In genomic region chr3:183410759-183411158, GRCh38 we compare ENCODE assay signal across 19 cellular contexts. TPM values are rescaled to one million over a fixed set of nuclear protein-coding genes. Genes with fewer than 3 reads are reported as not detected.
DNase-seq lines count a peak whose midpoint lies in the region; TF ChIP-seq lines count a peak whose summit lies in the region.
"Had no signal": no experiment of that assay in that cellular context is flagged by ENCODE, and none has a peak within 500 bp of the region (broad histone marks: within the 10 kb centered on the region; RNA-seq: fewer than 3 reads in every experiment).

No MANE protein-coding gene starts in this region.

- peaks cover 16% of the 10 kb centered on the region for H3K9me3 ChIP-seq in endodermal cell (ENCODE audit: control insufficient read depth, low read length)
- no peaks in the 10 kb centered on the region for H3K9me3 ChIP-seq in BE2C
- H3K9me3 ChIP-seq: BLaER1 treated with 17β-estradiol and CSF1 and Interleukin-3, amounts not matched to agents 10 nM and 100 nM; Caco-2 had no signal

- peak; percentile 21 to 32 for DNase-seq in NCI-H524 (lab: John Stamatoyannopoulos, UW)
- DNase-seq in NCI-H524 treated with DMSO at 0.1 percent for 48 hours (lab: John Stamatoyannopoulos, UW): no peak
- no peak for DNase-seq in endodermal cell
- DNase-seq in CD14-positive monocyte (ENCODE audit: low spot score): no peak
- DNase-seq in stimulated activated naive CD4-positive, alpha-beta T cell (lab: John Stamatoyannopoulos, UW): no peak
- DNase-seq in BE2C: no peak
- DNase-seq: Caco-2; CD4-positive, CD25-positive, alpha-beta regulatory T cell; CD8-positive, alpha-beta T cell; DMS153; DND-41; GM23248; H7; HCEC 1CT had no signal

- H3K36me3 Mint-ChIP-seq in endodermal cell (ENCODE audit: low read depth) (peaks cover 22% of the 10 kb centered on the region), CD14-positive monocyte (no peaks in the 10 kb centered on the region)
- H3K36me3 Mint-ChIP-seq: CD4-positive, CD25-positive, alpha-beta regulatory T cell; CD8-positive, alpha-beta T cell had no signal

- intact Hi-C loops in CD14-positive monocyte (cut with micrococcal nuclease): no loop called here

- H3K4me3 Mint-ChIP-seq in endodermal cell (no peak overlapping the region), CD14-positive monocyte (no peak overlapping the region)
- H3K4me3 Mint-ChIP-seq: B cell; CD8-positive, alpha-beta T cell had no signal

- TF ChIP-seq CTCF in VCaP (conservative IDR thresholded peaks at IDR 0.05) (no peak), endodermal cell (conservative IDR thresholded peaks at IDR 0.05) (no peak), CD14-positive monocyte (IDR thresholded peaks at IDR 0.05) (no peak), BE2C (IDR thresholded peaks at IDR 0.05; ENCODE audit: low read depth, low read length) (no peak)

- no peak overlapping the region for H3K9ac ChIP-seq in endodermal cell (ENCODE audit: extremely low read depth, low read length, poor library complexity, severe bottlenecking)
- H3K9ac ChIP-seq: BLaER1 treated with 17β-estradiol and CSF1 and Interleukin-3, amounts not matched to agents 10 nM and 100 nM; GM23248 had no signal

- peaks cover 67% of the 10 kb centered on the region for H3K36me3 ChIP-seq in endodermal cell (ENCODE audit: control insufficient read depth, insufficient read depth, low read length)
- no peaks in the 10 kb centered on the region for H3K36me3 ChIP-seq in BE2C
- H3K36me3 ChIP-seq: BLaER1 treated with 17β-estradiol and CSF1 and Interleukin-3, amounts not matched to agents 10 nM and 100 nM had no signal

- H3K9me3 Mint-ChIP-seq in endodermal cell (peaks cover 2% of the 10 kb centered on the region), CD14-positive monocyte (no peaks in the 10 kb centered on the region)
- H3K9me3 Mint-ChIP-seq: CD4-positive, CD25-positive, alpha-beta regulatory T cell; CD8-positive, alpha-beta T cell had no signal

- H3K27me3 Mint-ChIP-seq in endodermal cell (ENCODE audit: insufficient read depth) (no peaks in the 10 kb centered on the region), CD14-positive monocyte (ENCODE audit: low read depth in 3 of 3) (peaks cover 0 to 5% (median 3%) of the 10 kb centered on the region in 3 donors)
- H3K27me3 Mint-ChIP-seq: CD4-positive, CD25-positive, alpha-beta regulatory T cell had no signal

- H3K4me1 Mint-ChIP-seq in endodermal cell: peaks cover 16% of the 10 kb centered on the region
- no peaks in the 10 kb centered on the region for H3K4me1 Mint-ChIP-seq in CD14-positive monocyte
- H3K4me1 Mint-ChIP-seq: B cell had no signal

- H3K27ac ChIP-seq in VCaP: peak overlapping the region; percentile 77
- no peak overlapping the region for H3K27ac ChIP-seq in endodermal cell (ENCODE audit: low read depth, low read length)
- H3K27ac ChIP-seq: 22Rv1; BLaER1 treated with 17β-estradiol and CSF1 and Interleukin-3, amounts not matched to agents 10 nM and 100 nM; GM23248 had no signal

- H3K27me3 ChIP-seq in endodermal cell (ENCODE audit: control insufficient read depth, insufficient read depth, low read length, poor library complexity, severe bottlenecking) (no peaks in the 10 kb centered on the region), BE2C (no peaks in the 10 kb centered on the region)
- H3K27me3 ChIP-seq: BLaER1 treated with 17β-estradiol and CSF1 and Interleukin-3, amounts not matched to agents 10 nM and 100 nM had no signal

- H3K4me1 ChIP-seq in endodermal cell (ENCODE audit: control insufficient read depth, insufficient read depth, low read length) (peaks cover 4% of the 10 kb centered on the region), BE2C (peaks cover 14% of the 10 kb centered on the region)
- H3K4me1 ChIP-seq: BLaER1 treated with 17β-estradiol and CSF1 and Interleukin-3, amounts not matched to agents 10 nM and 100 nM; Caco-2 had no signal

- H3K27ac Mint-ChIP-seq in endodermal cell: peak overlapping the region; percentile 41
- H3K27ac Mint-ChIP-seq in CD14-positive monocyte: no peak overlapping the region
- H3K27ac Mint-ChIP-seq: B cell; CD8-positive, alpha-beta T cell had no signal

- H3K4me3 ChIP-seq in endodermal cell (ENCODE audit: low read length): no peak overlapping the region
- H3K4me3 ChIP-seq in BE2C (ENCODE audit: low read depth, low read length): no peak overlapping the region
- H3K4me3 ChIP-seq: BLaER1 treated with 17β-estradiol and CSF1 and Interleukin-3, amounts not matched to agents 10 nM and 100 nM; GM23248 had no signal

RNA-seq across cellular contexts. Expression of gene MCF2L2, which starts 17.7 kb away (rescaled TPM):
- total RNA-seq in endodermal cell: 10 to 100 TPM; 72.6 to 86.5 TPM
- polyA plus RNA-seq in endodermal cell (2013, experiment 1 of 2): 21.3 TPM
- 22.1 TPM for polyA plus RNA-seq in endodermal cell (2013, experiment 2 of 2)
- polyA plus RNA-seq in CD14-positive monocyte: under 1 TPM in 1 of 2 donors, not detected in 1; 0.13 TPM
- polyA plus RNA-seq in BE2C (2012; ENCODE audit: insufficient read depth, insufficient read length, low read depth): 4.8 TPM
- total RNA-seq: GM23248 had no signal
- polyA plus RNA-seq: AG04450, GM23248 had no signal

Comparison
In these comparisons a context has a peak if more than half of its experiments do, and no peak if none do; other contexts are left out.
1. DNase-seq: peak in NCI-H524 (2 of 2); none in NCI-H524 treated with DMSO at 0.1 percent for 48 hours (single experiment), endodermal cell (single experiment), CD14-positive monocyte (single experiment), stimulated activated naive CD4-positive, alpha-beta T cell (0 of 6) and BE2C (single experiment).